23 cellular contexts compared by ENCODE assay signal in the genomic region with DNA sequence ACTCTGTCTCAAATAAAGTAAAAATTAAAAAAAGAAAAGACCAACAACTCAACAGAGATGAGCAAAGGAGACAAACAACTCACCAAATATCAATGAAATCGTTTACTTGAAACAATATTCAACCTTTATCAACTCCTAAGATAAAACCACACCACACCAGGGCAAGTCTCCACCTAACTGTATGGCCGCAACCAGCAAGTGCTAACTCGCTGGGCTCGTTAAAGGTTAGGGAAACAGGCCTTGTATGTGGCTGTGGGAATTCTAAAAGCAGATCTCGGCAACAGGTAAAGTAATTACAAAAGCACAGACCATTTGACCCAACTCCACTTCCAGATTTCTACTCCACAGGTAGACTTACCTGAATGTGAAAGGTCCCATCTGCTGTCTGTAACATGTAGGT.
"Had no signal": no experiment of that assay in that cellular context is flagged by ENCODE, and none has a peak within 500 bp of the region (broad histone marks: within the 10 kb centered on the region; RNA-seq: fewer than 3 reads in every experiment).

No MANE protein-coding gene starts in this region.

- H3K4me3 Mint-ChIP-seq: activated naive CD8-positive, alpha-beta T cell treated with anti-CD3 and anti-CD28 coated beads, Interleukin-2, amount 10 ng/mL, durations not matched to agents 7 days and 5 days; central memory CD8-positive, alpha-beta T cell; T-helper 17 cell had no signal

- H3K9me3 ChIP-seq: body of pancreas, gastroesophageal sphincter, heart left ventricle, mucosa of descending colon, pancreas had no signal

- H3K27ac ChIP-seq: coronary artery, VCaP had no signal

- ATAC-seq: body of pancreas; gastroesophageal sphincter; heart left ventricle; mucosa of descending colon; stimulated activated naive CD8-positive, alpha-beta T cell treated with anti-CD3 and anti-CD28 coated beads, Interleukin-15, Interleukin-2, amounts not matched to agents 100 U/mL and 50 U/mL, for 24 hours; T-helper 17 cell had no signal

- H3K27me3 Mint-ChIP-seq: central memory CD8-positive, alpha-beta T cell; T-helper 17 cell had no signal

- H3K27me3 ChIP-seq: body of pancreas, gastroesophageal sphincter, heart left ventricle, pancreas had no signal

- H3K4me3 ChIP-seq: body of pancreas, coronary artery, gastroesophageal sphincter, heart left ventricle, mucosa of descending colon, pancreas had no signal

- H3K36me3 ChIP-seq: pancreas had no signal

- H3K36me3 Mint-ChIP-seq: activated naive CD8-positive, alpha-beta T cell treated with anti-CD3 and anti-CD28 coated beads, Interleukin-2, amount 10 ng/mL, durations not matched to agents 7 days and 5 days had no signal

- DNase-seq: activated CD4-positive, alpha-beta T cell treated with anti-CD3 and anti-CD28 coated beads for 1 hour; activated CD4-positive, alpha-beta T cell treated with anti-CD3 and anti-CD28 coated beads, Interleukin-2, amount 50 U/mL, for 48 hours; activated naive CD4-positive, alpha-beta T cell; activated naive CD8-positive, alpha-beta T cell treated with anti-CD3 and anti-CD28 coated beads, Interleukin-2, amount 10 ng/mL, durations not matched to agents 7 days and 5 days; body of pancreas; erythroblast; heart left ventricle; kidney glomerular epithelial cell; left ventricle myocardium superior; mesenchymal stem cell; mucosa of descending colon; naive B cell; pancreas; stimulated activated CD4-positive, alpha-beta T cell treated with anti-CD3 and anti-CD28 coated beads, Interleukin-12 subunit alpha, Interleukin-12 subunit beta, amount 100 ng/mL, for 4 hours; stimulated activated CD4-positive, alpha-beta T cell treated with anti-CD3 and anti-CD28 coated beads, Interleukin-1b, Interleukin-23, amount 100 ng/mL, for 48 hours; stimulated activated CD8-positive, alpha-beta memory T cell treated with anti-CD3 and anti-CD28 coated beads, Interleukin-4, amount 100 ng/mL, for 48 hours; stimulated activated naive CD8-positive, alpha-beta T cell treated with anti-CD3 and anti-CD28 coated beads, Interleukin-15, Interleukin-2, amounts not matched to agents 100 U/mL and 50 U/mL, for 24 hours; T-helper 17 cell; trophoblast cell had no signal

- FAIRE-seq: pancreas had no signal

- H3K9me3 Mint-ChIP-seq: activated naive CD8-positive, alpha-beta T cell treated with anti-CD3 and anti-CD28 coated beads, Interleukin-2, amount 10 ng/mL, durations not matched to agents 7 days and 5 days; central memory CD8-positive, alpha-beta T cell; naive B cell had no signal

- H3K27ac Mint-ChIP-seq: activated naive CD8-positive, alpha-beta T cell treated with anti-CD3 and anti-CD28 coated beads, Interleukin-2, amount 10 ng/mL, durations not matched to agents 7 days and 5 days; naive B cell had no signal
